ENCODE assay signal across 8 cellular contexts in genomic region chr12:41959271-41959670, GRCh38.
"Had no signal": no experiment of that assay in that cellular context is flagged by ENCODE, and none has a peak within 500 bp of the region (broad histone marks: within the 10 kb centered on the region; RNA-seq: fewer than 3 reads in every experiment).

No MANE protein-coding gene starts in this region.

- H3K4me3 ChIP-seq: K562 had no signal

- DNase-seq: IMR-90, Karpas-422, KBM-7, KG1 had no signal

- FAIRE-seq: HTR-8/SVneo, K562 had no signal

- H3K4me2 ChIP-seq: KMS-11 had no signal

- H3K9ac ChIP-seq: KMS-11 had no signal

- ATAC-seq: K562 had no signal

- H3K27ac ChIP-seq: HL-60, KMS-11 had no signal
